9 cellular contexts compared by ENCODE assay signal in genomic region chr6:158808918-158809678, GRCh38. TPM values are rescaled to one million over a fixed set of nuclear protein-coding genes. Genes with fewer than 3 reads are reported as not detected.
DNase-seq lines count a peak whose midpoint lies in the region; ATAC-seq and TF ChIP-seq lines count a peak whose summit lies in the region.
"Had no signal": no experiment of that assay in that cellular context is flagged by ENCODE, and none has a peak within 500 bp of the region (broad histone marks: within the 10 kb centered on the region; RNA-seq: fewer than 3 reads in every experiment).

No MANE protein-coding gene starts in this region.

- peaks cover 12% of the 10 kb centered on the region; the same call in 1 of the 2 replicates for H3K36me3 ChIP-seq in Loucy (ENCODE audit: insufficient read depth, low read length)

- no peaks in the 10 kb centered on the region for H3K27me3 Mint-ChIP-seq in type B pancreatic cell

- H3K9ac ChIP-seq in Loucy (ENCODE audit: low read depth, low read length, poor library complexity, severe bottlenecking), result no peak overlapping the region

- H3K4me1 Mint-ChIP-seq in type B pancreatic cell (ENCODE audit: unreplicated experiment), result peaks cover 62% of the 10 kb centered on the region

- no peaks in the 10 kb centered on the region for H3K9me2 ChIP-seq in Loucy (replicated peaks; ENCODE audit: low read depth, low read length)

- no peaks in the 10 kb centered on the region for H3K27me3 ChIP-seq in Loucy (ENCODE audit: insufficient read depth, low read length, poor library complexity, severe bottlenecking)
- H3K27me3 ChIP-seq: heart right ventricle had no signal

- ATAC-seq in GM18508 (IDR thresholded peaks at IDR 0.05; ENCODE audit: insufficient read depth, unreplicated experiment) (peak; percentile 47), GM21737 (IDR thresholded peaks at IDR 0.05; ENCODE audit: unreplicated experiment) (peak; percentile 58)

- H3K4me3 ChIP-seq in Loucy (ENCODE audit: low read length, poor library complexity, severe bottlenecking) (no peak overlapping the region), epithelial cell of esophagus (ENCODE audit: low read length) (no peak overlapping the region)
- H3K4me3 ChIP-seq: heart right ventricle had no signal

- H3K79me2 ChIP-seq in Loucy (ENCODE audit: insufficient read depth, low read length), result peaks cover 95% of the 10 kb centered on the region

- in situ Hi-C loops in ACHN (cut with HindIII; ENCODE audit: low pct_ligation_motif_present, low pct_unique_long_range_greater_than_20kb, low sequenced_read_pairs), result no loop called here

- H3K4me3 Mint-ChIP-seq in type B pancreatic cell, result peak overlapping the region; percentile 53

- no peaks in the 10 kb centered on the region for H3K9me3 ChIP-seq in Loucy (ENCODE audit: insufficient read depth, low read depth, low read length)
- H3K9me3 ChIP-seq: heart right ventricle had no signal

- H3K27ac Mint-ChIP-seq in type B pancreatic cell, result peak overlapping the region; percentile 92

- TF ChIP-seq CTCF in Loucy (conservative IDR thresholded peaks at IDR 0.05; ENCODE audit: low read length), result no peak
- TF ChIP-seq CTCF in epithelial cell of esophagus (IDR thresholded peaks at IDR 0.05; ENCODE audit: insufficient read depth, low read depth, low read length, missing control alignments), result no peak
- no peak for TF ChIP-seq CTCF in type B pancreatic cell (conservative IDR thresholded peaks at IDR 0.05)

- H2AFZ ChIP-seq in Loucy (ENCODE audit: low read length), result no peak overlapping the region

- H3K9me3 Mint-ChIP-seq in type B pancreatic cell, result peaks cover 5% of the 10 kb centered on the region

- peaks cover 38% of the 10 kb centered on the region for H4K20me1 ChIP-seq in Loucy (ENCODE audit: insufficient read depth, low read length, poor library complexity, severe bottlenecking)

- H3K4me1 ChIP-seq in Loucy (ENCODE audit: insufficient read depth, low read length, poor library complexity, severe bottlenecking), result peaks cover 82% of the 10 kb centered on the region

- peaks cover 4% of the 10 kb centered on the region for H3F3A ChIP-seq in Loucy (ENCODE audit: low read depth)

- H3K4me2 ChIP-seq in Loucy (ENCODE audit: low read depth, low read length, poor library complexity, severe bottlenecking), result peak overlapping the region; percentile 11

- peaks cover 55% of the 10 kb centered on the region for H3K36me3 Mint-ChIP-seq in type B pancreatic cell

- DNase-seq in epithelial cell of esophagus (ENCODE audit: low read depth) (peak; percentile 47), type B pancreatic cell (ENCODE audit: extremely low spot score, unreplicated experiment) (no peak), ACHN (no peak), NCI-H1930 (lab: John Stamatoyannopoulos, UW) (no peak), ecto neural progenitor cell (ENCODE audit: low spot score) (no peak)
- DNase-seq: heart right ventricle had no signal

RNA-seq across cellular contexts. Expression of gene EZR, which starts 10.1 kb away (rescaled TPM):
- 166 and 349 TPM in 2 replicates for total RNA-seq in type B pancreatic cell (ENCODE audit: low replicate concordance)
